Comparison of ENCODE assay signal across 8 cellular contexts in the genomic region with DNA sequence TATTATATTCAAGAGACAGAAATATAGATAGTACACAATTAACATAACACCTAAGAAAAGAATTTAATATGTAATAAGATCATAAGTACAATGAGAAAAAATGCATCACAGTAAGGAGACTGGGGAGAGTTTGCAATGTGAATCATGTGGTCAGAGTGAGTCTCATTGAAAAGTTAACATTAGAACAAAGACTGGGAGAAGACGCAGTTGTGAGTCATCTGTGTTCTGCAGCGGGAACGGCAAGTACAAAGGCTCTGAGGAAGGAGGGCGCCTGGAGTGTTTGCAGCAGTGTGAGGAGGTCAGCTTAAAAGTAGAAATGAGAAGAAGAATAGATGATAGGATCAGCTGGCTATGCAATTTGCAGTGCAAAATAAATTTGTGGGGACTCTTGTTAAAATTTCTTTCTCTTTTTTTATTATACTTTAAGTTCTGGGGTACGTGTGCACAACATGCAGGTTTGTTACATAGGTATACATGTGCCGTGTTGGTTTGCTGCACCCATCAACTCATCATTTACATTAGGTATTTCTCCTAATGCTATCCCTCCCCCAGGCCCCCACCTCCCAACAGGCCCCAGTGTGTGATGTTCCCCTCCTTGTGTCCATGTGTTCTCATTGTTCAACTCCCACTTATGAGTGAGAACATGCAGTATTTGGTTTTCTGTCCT. TPM values are rescaled to one million over a fixed set of nuclear protein-coding genes. Genes with fewer than 3 reads are reported as not detected.
A peak's percentile ranks its signal among the peaks of the same experiment; 100 is the strongest.
DNase-seq lines count a peak whose midpoint lies in the region; ATAC-seq, FAIRE-seq and TF ChIP-seq lines count a peak whose summit lies in the region.
"Not testable (repeated sequence)": the region's sequence is repeated elsewhere in the genome, so short reads cannot be mapped to it uniquely, and the experiment has no call there.

No MANE protein-coding gene starts in this region.

- not testable (repeated sequence) for H2AFZ ChIP-seq in mesenchymal stem cell (ENCODE audit: low read depth, low read length)

- H3K23ac ChIP-seq in mesenchymal stem cell (ENCODE audit: low read length in 2 of 2) = not testable (repeated sequence)

- DNase-seq in CD14-positive monocyte (ENCODE audit: low spot score) (peak; percentile 49), SIG-M5 (lab: John Stamatoyannopoulos, UW) (peak; percentile 26), mesenchymal stem cell (peak; percentile 93)
- DNase-seq in activated T-cell treated with anti-CD3 and anti-CD28 coated beads, Interleukin-2, amount 50 U/mL, for 48 hours = peak; percentile 45 to 56
- DNase-seq in stimulated activated CD4-positive, alpha-beta T cell treated with anti-CD3 and anti-CD28 coated beads, Interleukin-2, amount 100 ng/mL, for 24 hours = peak; percentile 43 to 53

- peaks cover 0 to 10% (median 2%) of the 10 kb centered on the region in 7 donors for H3K9me3 Mint-ChIP-seq in CD14-positive monocyte

- peak overlapping the region in 1 of 2 experiments; percentile 8 for H3K18ac ChIP-seq in mesenchymal stem cell (ENCODE audit: low read depth in 1 of 2, low read length in 2 of 2)

- intact Hi-C loops in CD14-positive monocyte (cut with micrococcal nuclease) = not testable (repeated sequence)

- TF ChIP-seq CTCF in CD14-positive monocyte (IDR thresholded peaks at IDR 0.05) = not testable (repeated sequence)

- H3K27ac Mint-ChIP-seq in CD14-positive monocyte = not testable (repeated sequence)

- peak; percentile 83 for FAIRE-seq in endometrium (lab: Jason Lieb, UNC)

- 0% methylated on average over 4 of the region's 6 CpGs for WGBS in mesenchymal stem cell

- H2BK15ac ChIP-seq in mesenchymal stem cell (ENCODE audit: low read depth, poor library complexity, severe bottlenecking) = not testable (repeated sequence)

- not testable (repeated sequence) for H2BK120ac ChIP-seq in mesenchymal stem cell (ENCODE audit: low read depth, low read length)

- H3K4ac ChIP-seq in mesenchymal stem cell (ENCODE audit: low read depth in 1 of 2, low read length in 2 of 2) = not testable (repeated sequence)

- H3K4me1 ChIP-seq in mesenchymal stem cell (ENCODE audit: control insufficient read depth, insufficient read depth, low read depth, low read length) = not testable (repeated sequence)

- ATAC-seq in GM21360 (IDR thresholded peaks at IDR 0.05; ENCODE audit: unreplicated experiment) = peak; percentile 55
- ATAC-seq in HG03432 (IDR thresholded peaks at IDR 0.05; ENCODE audit: unreplicated experiment) = peak; percentile 71

- not testable (repeated sequence) for H3K36me3 Mint-ChIP-seq in CD14-positive monocyte

- H3K27me3 ChIP-seq in mesenchymal stem cell (ENCODE audit: control insufficient read depth in 1 of 2, insufficient read depth in 1 of 2, low read length in 2 of 2) = not testable (repeated sequence)

- H4K8ac ChIP-seq in mesenchymal stem cell (ENCODE audit: low read length) = not testable (repeated sequence)

- H2AK5ac ChIP-seq in mesenchymal stem cell (ENCODE audit: low read length, severe bottlenecking) = not testable (repeated sequence)

- not testable (repeated sequence) for H3K9me3 ChIP-seq in mesenchymal stem cell (ENCODE audit: control insufficient read depth, low read length)

- not testable (repeated sequence) for H3K4me3 Mint-ChIP-seq in CD14-positive monocyte

- H3K27ac ChIP-seq in mesenchymal stem cell (ENCODE audit: low read length, poor library complexity, severe bottlenecking) = not testable (repeated sequence)

- H3K9ac ChIP-seq in mesenchymal stem cell (ENCODE audit: low read length) = peak overlapping the region; percentile 75

- H2BK12ac ChIP-seq in mesenchymal stem cell (ENCODE audit: low read length in 2 of 2) = not testable (repeated sequence)

- H3K36me3 ChIP-seq in mesenchymal stem cell (ENCODE audit: control insufficient read depth in 1 of 2, insufficient read depth in 2 of 2, low read depth in 1 of 2, low read length in 2 of 2) = not testable (repeated sequence)

- H3K4me3 ChIP-seq in mesenchymal stem cell (ENCODE audit: insufficient read depth in 1 of 2, low read depth in 1 of 2, low read length in 2 of 2) = not testable (repeated sequence)

- H2BK5ac ChIP-seq in mesenchymal stem cell (ENCODE audit: low read depth, low read length, poor library complexity, severe bottlenecking) = not testable (repeated sequence)

- H3K27me3 Mint-ChIP-seq in CD14-positive monocyte (ENCODE audit: low read depth in 3 of 3) = not testable (repeated sequence)

- H3K79me1 ChIP-seq in mesenchymal stem cell (replicated peaks; ENCODE audit: low read length, poor library complexity, severe bottlenecking) = not testable (repeated sequence)

- not testable (repeated sequence) for H3K14ac ChIP-seq in mesenchymal stem cell (ENCODE audit: low read length in 2 of 2)

- not testable (repeated sequence) for H3K4me2 ChIP-seq in mesenchymal stem cell (ENCODE audit: low read length, poor library complexity, severe bottlenecking)

- not testable (repeated sequence) for H3K4me1 Mint-ChIP-seq in CD14-positive monocyte

- H4K91ac ChIP-seq in mesenchymal stem cell (ENCODE audit: low read length) = not testable (repeated sequence)

RNA-seq across cellular contexts. Expression of a gene that starts 44.4 kb away (rescaled TPM):
- polyA plus RNA-seq in CD14-positive monocyte = 10 to 100 TPM in 1 of 2 donors, 1 to 10 TPM in 1; 2.4 to 17.7 TPM
- 64.0 TPM for polyA plus RNA-seq in mesenchymal stem cell (2013, experiment 1 of 2)
- 68.9 TPM for polyA plus RNA-seq in mesenchymal stem cell (2013, experiment 2 of 2)

Comparison
In these comparisons a context has a peak if more than half of its experiments do, and no peak if none do; other contexts are left out.
1. DNase-seq: peak in every context shown above with its lines; median percentile 93 in mesenchymal stem cell; 50 in activated T-cell treated with anti-CD3 and anti-CD28 coated beads, Interleukin-2, amount 50 U/mL, for 48 hours; 49 in CD14-positive monocyte; 48 in stimulated activated CD4-positive, alpha-beta T cell treated with anti-CD3 and anti-CD28 coated beads, Interleukin-2, amount 100 ng/mL, for 24 hours; 26 in SIG-M5.